ENCODE assay signal across 21 cellular contexts in the genomic region with DNA sequence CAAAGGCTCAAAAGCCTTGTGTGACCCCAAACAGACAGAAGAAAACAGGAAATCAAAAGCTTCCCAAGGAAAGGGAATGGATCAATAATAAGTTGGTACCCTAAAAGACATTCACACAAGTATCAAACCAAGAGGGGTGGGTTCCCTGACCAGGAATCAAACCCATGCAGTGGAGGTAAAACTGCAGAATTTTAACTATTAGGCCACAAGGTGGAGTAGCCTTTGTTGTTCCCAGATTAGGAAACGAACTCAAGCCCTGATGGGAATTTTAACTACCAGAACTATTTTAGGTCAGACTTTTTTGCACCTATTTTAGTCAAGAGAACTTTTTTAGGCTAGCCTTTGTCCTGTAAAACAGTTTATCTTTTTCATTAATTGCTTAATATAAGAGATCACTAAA. TPM values are rescaled to one million over a fixed set of nuclear protein-coding genes. Genes with fewer than 3 reads are reported as not detected.
A peak's percentile ranks its signal among the peaks of the same experiment; 100 is the strongest.
DNase-seq lines count a peak whose midpoint lies in the region; ATAC-seq and TF ChIP-seq lines count a peak whose summit lies in the region.
"Had no signal": no experiment of that assay in that cellular context is flagged by ENCODE, and none has a peak within 500 bp of the region (broad histone marks: within the 10 kb centered on the region; RNA-seq: fewer than 3 reads in every experiment).

No MANE protein-coding gene starts in this region.

- ATAC-seq in DND-41 (ENCODE audit: insufficient read depth, low read depth) (no peak), HG03045 (IDR thresholded peaks at IDR 0.05; ENCODE audit: unreplicated experiment) (no peak)
- ATAC-seq: activated CD8-positive, alpha-beta T cell treated with anti-CD3 and anti-CD28 coated beads, Interleukin-2, amount 10 ng/mL, durations not matched to agents 7 days and 5 days; activated naive CD8-positive, alpha-beta T cell treated with anti-CD3 and anti-CD28 coated beads, Interleukin-2, amount 50 U/mL, for 24 hours; activated T-cell treated with anti-CD3 and anti-CD28 coated beads, Interleukin-2, amount 50 U/mL, for 72 hours; left ventricle myocardium superior had no signal

- H3K27ac Mint-ChIP-seq in activated T-helper 2 cell treated with anti-CD3 and anti-CD28 coated beads, Interferon-gamma antibody, Interleukin-2, Interleukin-4, amounts not matched to agents 10 μg/mL and 5 μg/mL and 100 μg/mL, durations not matched to agents 14 hours and 24 hours and 36 hours: no peak overlapping the region
- H3K27ac Mint-ChIP-seq: activated CD8-positive, alpha-beta T cell treated with anti-CD3 and anti-CD28 coated beads, Interleukin-2, amount 10 ng/mL, durations not matched to agents 7 days and 5 days; activated naive CD8-positive, alpha-beta T cell treated with anti-CD3 and anti-CD28 coated beads, Interleukin-2, amount 50 U/mL, for 24 hours; activated T-cell treated with anti-CD3 and anti-CD28 coated beads, Interleukin-2, amount 50 U/mL, for 72 hours; B cell had no signal

- H3K4me1 ChIP-seq in DND-41 (ENCODE audit: insufficient read depth, low read length) (no peaks in the 10 kb centered on the region), liver (ENCODE audit: control insufficient read depth in 4 of 4, insufficient read depth in 4 of 4, low read length in 3 of 4) (peaks cover 3 to 18% (median 12%) of the 10 kb centered on the region in 4 donors)
- H3K4me1 ChIP-seq: sigmoid colon had no signal

- H3K4me3 ChIP-seq in DND-41 (ENCODE audit: low read depth in 1 of 2, low read length in 2 of 2) (no peak overlapping the region), LNCaP clone FGC (ENCODE audit: low read depth, low read length) (no peak overlapping the region), choroid plexus epithelial cell (ENCODE audit: low read depth, low read length) (no peak overlapping the region), liver (ENCODE audit: low read depth in 1 of 3, low read length in 3 of 3) (no peak overlapping the region)
- H3K4me3 ChIP-seq: sigmoid colon, vagina had no signal

- H2AFZ ChIP-seq in DND-41 (ENCODE audit: low read depth, low read length): no peak overlapping the region

- H3K36me3 ChIP-seq in DND-41 (ENCODE audit: insufficient read depth, low read length) (no peaks in the 10 kb centered on the region), liver (ENCODE audit: control insufficient read depth in 4 of 4, insufficient read depth in 3 of 4, low read depth in 1 of 4, low read length in 3 of 4) (no peaks in the 10 kb centered on the region)
- H3K36me3 ChIP-seq: sigmoid colon, vagina had no signal

- no peak overlapping the region for H3K4me2 ChIP-seq in DND-41 (ENCODE audit: insufficient read depth, low read length)

- peak; percentile 20 for TF ChIP-seq CTCF in DND-41 (IDR thresholded peaks at IDR 0.05; ENCODE audit: borderline replicate concordance, extremely low read depth, low read length, poor library complexity, severe bottlenecking)
- peak; percentile 22; the same call in 1 of the 2 replicates for TF ChIP-seq CTCF in LNCaP clone FGC (IDR thresholded peaks at IDR 0.05; ENCODE audit: control insufficient read depth, extremely low read depth, insufficient read depth)
- TF ChIP-seq CTCF in choroid plexus epithelial cell (conservative IDR thresholded peaks at IDR 0.05; ENCODE audit: low read depth, low read length): peak; percentile 17
- TF ChIP-seq CTCF in liver (IDR thresholded peaks at IDR 0.05; ENCODE audit: low read depth, low read length, missing input control): no peak

- H3K9me3 Mint-ChIP-seq in activated T-helper 2 cell treated with anti-CD3 and anti-CD28 coated beads, Interferon-gamma antibody, Interleukin-2, Interleukin-4, amounts not matched to agents 10 μg/mL and 5 μg/mL and 100 μg/mL, durations not matched to agents 14 hours and 24 hours and 36 hours: peaks cover 8% of the 10 kb centered on the region

- no peaks in the 10 kb centered on the region for H3K36me3 Mint-ChIP-seq in activated T-helper 2 cell treated with anti-CD3 and anti-CD28 coated beads, Interferon-gamma antibody, Interleukin-2, Interleukin-4, amounts not matched to agents 10 μg/mL and 5 μg/mL and 100 μg/mL, durations not matched to agents 14 hours and 24 hours and 36 hours (ENCODE audit: low read depth)

- H3K9me3 ChIP-seq in DND-41 (ENCODE audit: insufficient read depth, low read length, severe bottlenecking): peaks cover 1% of the 10 kb centered on the region
- no peaks in the 10 kb centered on the region for H3K9me3 ChIP-seq in liver (ENCODE audit: control insufficient read depth in 4 of 4, low read length in 3 of 4)
- H3K9me3 ChIP-seq: sigmoid colon, vagina had no signal

- H3K9ac ChIP-seq in DND-41 (ENCODE audit: low read depth, low read length) (no peak overlapping the region), liver (ENCODE audit: low read depth in 1 of 2, low read length in 2 of 2) (no peak overlapping the region)

- intact Hi-C loops in activated T-helper 2 cell treated with anti-CD3 and anti-CD28 coated beads, Interferon-gamma antibody, Interleukin-2, Interleukin-4, amounts not matched to agents 10 μg/mL and 5 μg/mL and 100 μg/mL, durations not matched to agents 14 hours and 24 hours and 36 hours (cut with micrococcal nuclease): no loop called here

- peak; percentile 22 to 41 for TF ChIP-seq RAD21 in liver (IDR thresholded peaks at IDR 0.05)

- H3K27me3 ChIP-seq in DND-41 (ENCODE audit: insufficient read depth, low read length, poor library complexity) (no peaks in the 10 kb centered on the region), liver (ENCODE audit: control insufficient read depth in 4 of 4, insufficient read depth in 4 of 4, low read length in 3 of 4) (no peaks in the 10 kb centered on the region)
- H3K27me3 ChIP-seq: sigmoid colon, vagina had no signal

- no peaks in the 10 kb centered on the region for H3K79me2 ChIP-seq in DND-41 (ENCODE audit: insufficient read depth, low read length)

- no peaks in the 10 kb centered on the region for H3K4me1 Mint-ChIP-seq in activated T-helper 2 cell treated with anti-CD3 and anti-CD28 coated beads, Interferon-gamma antibody, Interleukin-2, Interleukin-4, amounts not matched to agents 10 μg/mL and 5 μg/mL and 100 μg/mL, durations not matched to agents 14 hours and 24 hours and 36 hours (ENCODE audit: low read depth)
- H3K4me1 Mint-ChIP-seq: activated naive CD8-positive, alpha-beta T cell treated with anti-CD3 and anti-CD28 coated beads, Interleukin-2, amount 50 U/mL, for 24 hours; B cell had no signal

- H3K27me3 Mint-ChIP-seq in activated T-helper 2 cell treated with anti-CD3 and anti-CD28 coated beads, Interferon-gamma antibody, Interleukin-2, Interleukin-4, amounts not matched to agents 10 μg/mL and 5 μg/mL and 100 μg/mL, durations not matched to agents 14 hours and 24 hours and 36 hours (ENCODE audit: low read depth): peaks cover 5% of the 10 kb centered on the region
- H3K27me3 Mint-ChIP-seq: activated naive CD8-positive, alpha-beta T cell treated with anti-CD3 and anti-CD28 coated beads, Interleukin-2, amount 50 U/mL, for 24 hours; B cell had no signal

- no peak for DNase-seq in DND-41
- DNase-seq in LNCaP clone FGC (ENCODE audit: low read depth): no peak
- DNase-seq in choroid plexus epithelial cell (ENCODE audit: low read depth): no peak
- DNase-seq in activated CD4-positive, alpha-beta T cell treated with anti-CD3 and anti-CD28 coated beads, Interleukin-2, amount 50 U/mL, for 1 hour: no peak
- no peak for DNase-seq in activated T-helper 2 cell treated with anti-CD3 and anti-CD28 coated beads, Interferon-gamma antibody, Interleukin-2, Interleukin-4, amounts not matched to agents 10 μg/mL and 5 μg/mL and 100 μg/mL, durations not matched to agents 14 hours and 24 hours and 36 hours (ENCODE audit: low spot score)
- DNase-seq in AG20443 (ENCODE audit: low spot score): no peak
- DNase-seq: activated CD8-positive, alpha-beta T cell treated with anti-CD3 and anti-CD28 coated beads, Interleukin-2, amount 10 ng/mL, durations not matched to agents 7 days and 5 days; activated naive CD8-positive, alpha-beta T cell treated with anti-CD3 and anti-CD28 coated beads, Interleukin-2, amount 50 U/mL, for 24 hours; activated T-cell treated with anti-CD3 and anti-CD28 coated beads, Interleukin-2, amount 50 U/mL, for 72 hours; effector CD4-positive, alpha-beta T cell; GF-D8; Karpas-422; left ventricle myocardium superior; NCI-H1417 treated with DMSO at 0.1 percent for 48 hours; occipital lobe; sigmoid colon; stimulated activated CD4-positive, alpha-beta T cell treated with anti-CD3 and anti-CD28 coated beads, Interleukin-2, amount 100 ng/mL, for 24 hours had no signal

- H3K27ac ChIP-seq in DND-41 (ENCODE audit: low read length): no peak overlapping the region
- H3K27ac ChIP-seq in liver (ENCODE audit: low read depth in 1 of 2, low read length in 2 of 2): no peak overlapping the region
- H3K27ac ChIP-seq: sigmoid colon, vagina had no signal

- no peak overlapping the region for H3K4me3 Mint-ChIP-seq in activated T-helper 2 cell treated with anti-CD3 and anti-CD28 coated beads, Interferon-gamma antibody, Interleukin-2, Interleukin-4, amounts not matched to agents 10 μg/mL and 5 μg/mL and 100 μg/mL, durations not matched to agents 14 hours and 24 hours and 36 hours (ENCODE audit: low read depth)
- H3K4me3 Mint-ChIP-seq: activated CD8-positive, alpha-beta T cell treated with anti-CD3 and anti-CD28 coated beads, Interleukin-2, amount 10 ng/mL, durations not matched to agents 7 days and 5 days; activated naive CD8-positive, alpha-beta T cell treated with anti-CD3 and anti-CD28 coated beads, Interleukin-2, amount 50 U/mL, for 24 hours; activated T-cell treated with anti-CD3 and anti-CD28 coated beads, Interleukin-2, amount 50 U/mL, for 72 hours; B cell had no signal

- WGBS in liver: 64% methylated on average over 1 of the region's 1 CpG

- H4K20me1 ChIP-seq in DND-41 (ENCODE audit: insufficient read depth, low read length): no peaks in the 10 kb centered on the region

TF ChIP-seq in liver, 16 proteins besides CTCF, POLR2A, EP300 and RAD21:
- no peak for TF ChIP-seq SP1 (IDR thresholded peaks at IDR 0.05)

RNA-seq across cellular contexts. Expression of a gene that starts 31.4 kb away (rescaled TPM):
- 1 to 10 TPM; 7.1 to 9.7 TPM for total RNA-seq in liver
- 1 to 10 TPM; 4.5 TPM for polyA plus RNA-seq in liver
- 16.0 and 17.6 TPM in 2 replicates for total RNA-seq in activated T-helper 2 cell treated with anti-CD3 and anti-CD28 coated beads, Interferon-gamma antibody, Interleukin-2, Interleukin-4, amounts not matched to agents 10 μg/mL and 5 μg/mL and 100 μg/mL, durations not matched to agents 14 hours and 24 hours and 36 hours
